1 cellular context compared by ENCODE assay signal in the genomic region with DNA sequence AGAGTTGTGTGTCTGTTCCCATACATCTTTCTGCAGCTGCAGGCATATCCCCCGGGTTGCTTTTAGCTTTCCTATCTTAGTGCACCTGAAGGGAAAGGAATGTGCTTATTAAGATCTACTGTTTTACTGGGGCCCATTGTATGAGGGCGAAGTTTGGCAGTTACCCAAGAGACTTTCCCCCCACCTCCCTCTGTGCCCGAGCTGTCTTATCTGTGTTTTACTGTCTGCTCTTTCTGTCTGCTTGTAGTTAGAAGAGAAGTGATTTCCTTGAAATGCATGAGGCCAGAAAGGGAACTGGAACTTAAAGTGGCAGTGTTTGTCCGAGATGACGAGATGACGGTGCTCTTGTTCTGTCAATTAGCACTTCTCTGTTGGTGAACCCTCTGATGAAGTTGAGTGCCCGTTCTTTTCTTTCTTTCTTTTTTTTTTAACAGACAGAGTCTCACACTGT.
A peak's percentile ranks its signal among the peaks of the same experiment; 100 is the strongest.
TF ChIP-seq lines count a peak whose summit lies in the region.

No MANE protein-coding gene starts in this region.

TF ChIP-seq in HEK293, 187 proteins besides CTCF, POLR2A, EP300 and RAD21 (continued from another document):
- TF ChIP-seq, protein P1, sequence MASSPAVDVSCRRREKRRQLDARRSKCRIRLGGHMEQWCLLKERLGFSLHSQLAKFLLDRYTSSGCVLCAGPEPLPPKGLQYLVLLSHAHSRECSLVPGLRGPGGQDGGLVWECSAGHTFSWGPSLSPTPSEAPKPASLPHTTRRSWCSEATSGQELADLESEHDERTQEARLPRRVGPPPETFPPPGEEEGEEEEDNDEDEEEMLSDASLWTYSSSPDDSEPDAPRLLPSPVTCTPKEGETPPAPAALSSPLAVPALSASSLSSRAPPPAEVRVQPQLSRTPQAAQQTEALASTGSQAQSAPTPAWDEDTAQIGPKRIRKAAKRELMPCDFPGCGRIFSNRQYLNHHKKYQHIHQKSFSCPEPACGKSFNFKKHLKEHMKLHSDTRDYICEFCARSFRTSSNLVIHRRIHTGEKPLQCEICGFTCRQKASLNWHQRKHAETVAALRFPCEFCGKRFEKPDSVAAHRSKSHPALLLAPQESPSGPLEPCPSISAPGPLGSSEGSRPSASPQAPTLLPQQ (tag by site-specific recombination; IDR thresholded peaks at IDR 0.05) = 0 out of 2 replicates have a peak, but pooled peaks have one; percentile 41
- peak; percentile 64; the same call in 1 of the 2 replicates for TF ChIP-seq ZNF341 (tag by site-specific recombination; IDR thresholded peaks at IDR 0.05; ENCODE audit: low read depth)
- peak; percentile 56; the same call in 1 of the 2 replicates for TF ChIP-seq ZBTB17 (tag by site-specific recombination; IDR thresholded peaks at IDR 0.05)
- TF ChIP-seq PRDM1 (tag by site-specific recombination; IDR thresholded peaks at IDR 0.05) = peak; percentile 66
TF ChIP-seq in HEK293: peak in this region for 7; not testable (repeated sequence) for 180.
